ENCODE assay signal across 33 cellular contexts in the genomic region with DNA sequence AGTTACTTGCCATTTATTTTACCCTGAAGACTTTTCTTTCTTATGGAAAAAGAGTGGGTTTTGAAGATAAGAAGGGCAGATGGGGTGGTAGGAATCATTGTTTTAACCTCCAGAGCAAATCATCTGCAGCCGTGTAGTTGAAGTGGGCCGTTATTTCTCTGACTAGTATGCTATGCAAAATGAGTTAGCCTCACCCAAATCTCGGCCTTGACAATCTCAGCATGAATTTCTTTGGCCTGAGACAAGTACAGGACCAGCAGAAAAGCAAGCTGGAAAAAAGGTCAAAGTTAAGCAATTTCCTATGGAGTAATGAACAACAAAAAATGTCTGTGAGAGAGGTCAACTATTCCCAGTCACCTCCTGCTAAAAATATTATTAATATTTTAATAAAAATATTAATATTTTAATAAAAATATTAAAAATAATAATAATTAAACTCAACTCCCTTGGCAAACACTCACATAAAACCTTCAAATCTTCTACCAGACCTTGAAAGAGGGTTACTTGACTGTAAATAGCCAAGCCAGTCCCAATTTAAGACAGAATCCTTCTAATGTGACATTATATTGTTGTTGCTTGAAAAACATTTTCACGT. TPM values are rescaled to one million over a fixed set of nuclear protein-coding genes. Genes with fewer than 3 reads are reported as not detected.
"Had no signal": no experiment of that assay in that cellular context is flagged by ENCODE, and none has a peak within 500 bp of the region (broad histone marks: within the 10 kb centered on the region; RNA-seq: fewer than 3 reads in every experiment).

No MANE protein-coding gene starts in this region.

- ATAC-seq: activated CD4-positive, alpha-beta T cell treated with anti-CD3 and anti-CD28 coated beads for 36 hours; activated CD4-positive, CD25-positive, alpha-beta regulatory T cell treated with anti-CD3 and anti-CD28 coated beads, Interleukin-2, amount 50 U/mL, for 24 hours; activated CD8-positive, alpha-beta T cell treated with anti-CD3 and anti-CD28 coated beads, Interleukin-2, amount 10 ng/mL, durations not matched to agents 7 days and 5 days; body of pancreas; PC-3 had no signal

- H3K27ac ChIP-seq: body of pancreas, breast epithelium, KMS-11, Peyer's patch, WERI-Rb-1 had no signal

- H3K4me1 ChIP-seq: body of pancreas, breast epithelium, Peyer's patch had no signal

- H3K27me3 ChIP-seq: body of pancreas, breast epithelium, Peyer's patch had no signal

- H3K4me3 ChIP-seq: body of pancreas, breast epithelium, Peyer's patch had no signal

- H3K9me3 ChIP-seq: body of pancreas, breast epithelium, Peyer's patch had no signal

- DNase-seq: activated CD4-positive, alpha-beta T cell treated with anti-CD3 and anti-CD28 coated beads for 36 hours; activated CD4-positive, alpha-beta T cell treated with anti-CD3 and anti-CD28 coated beads, Interleukin-2, amount 10 ng/mL, durations not matched to agents 7 days and 5 days; activated CD4-positive, alpha-beta T cell treated with anti-CD3 and anti-CD28 coated beads, Interleukin-2, amount 50 U/mL, for 48 hours; activated CD8-positive, alpha-beta T cell treated with anti-CD3 and anti-CD28 coated beads, Interleukin-2, amount 10 ng/mL, durations not matched to agents 7 days and 5 days; activated gamma-delta T cell; activated naive CD4-positive, alpha-beta T cell treated with Interleukin-2 at 50 U/mL for 16 hours; activated naive CD8-positive, alpha-beta T cell treated with anti-CD3 and anti-CD28 coated beads, Interleukin-2, amount 10 ng/mL, durations not matched to agents 7 days and 5 days; activated T-cell treated with anti-CD3 and anti-CD28 coated beads, Interleukin-2, amount 50 U/mL, for 24 hours; body of pancreas; NCI-H1105; NCI-H1417 treated with DMSO at 0.1 percent for 48 hours; NCI-H1694; NCI-H1930; NCI-H2081 treated with DMSO at 0.1 percent for 48 hours; NCI-H2171; NCI-H510A; NCI-H526; NCI-H774; NK-92 treated with Interleukin-12 subunit alpha and Interleukin-12 subunit beta, amount 100 ng/mL, for 24 hours; PC-3; Peyer's patch; RPMI8226; SIG-M5; T1000; WERI-Rb-1 had no signal

- H3K36me3 ChIP-seq: breast epithelium, Peyer's patch, WERI-Rb-1 had no signal

RNA-seq across cellular contexts. Expression of gene TEKT2, which starts 6.8 kb away (rescaled TPM):
- total RNA-seq: activated CD4-positive, alpha-beta T cell treated with anti-CD3 and anti-CD28 coated beads, Interleukin-2, amount 10 ng/mL, durations not matched to agents 7 days and 5 days; activated CD8-positive, alpha-beta T cell treated with anti-CD3 and anti-CD28 coated beads, Interleukin-2, amount 10 ng/mL, durations not matched to agents 7 days and 5 days; activated naive CD8-positive, alpha-beta T cell treated with anti-CD3 and anti-CD28 coated beads, Interleukin-2, amount 10 ng/mL, durations not matched to agents 7 days and 5 days; cardiac septum; LHCN-M2; PC-3; Peyer's patch; T-helper 2 cell treated with Interferon-gamma antibody and Interleukin-4, amounts not matched to agents 100 ng/mL and 5 ng/mL, for 36 hours had no signal

RNA-seq across cellular contexts. Expression of gene COL8A2, which starts 47.9 kb away (rescaled TPM):
- total RNA-seq: activated CD4-positive, alpha-beta T cell treated with anti-CD3 and anti-CD28 coated beads, Interleukin-2, amount 10 ng/mL, durations not matched to agents 7 days and 5 days; activated T-helper 2 cell treated with anti-CD3 and anti-CD28 coated beads, Interferon-gamma antibody, Interleukin-2, Interleukin-4, amounts not matched to agents 10 μg/mL and 5 μg/mL and 100 μg/mL, durations not matched to agents 14 hours and 24 hours and 36 hours; T-helper 1 cell treated with Interleukin-12 subunit alpha and Interleukin-12 subunit beta and Interleukin-4 antibody, amounts not matched to agents 30 ng/mL and 1 ng/mL, for 36 hours; T-helper 2 cell treated with Interferon-gamma antibody and Interleukin-4, amounts not matched to agents 100 ng/mL and 5 ng/mL, for 36 hours had no signal
